Comparison of ENCODE assay signal across 9 cellular contexts in genomic region chr22:42964994-42965699, GRCh38. TPM values are rescaled to one million over a fixed set of nuclear protein-coding genes. Genes with fewer than 3 reads are reported as not detected.
A peak's percentile ranks its signal among the peaks of the same experiment; 100 is the strongest.
DNase-seq lines count a peak whose midpoint lies in the region; ATAC-seq and TF ChIP-seq lines count a peak whose summit lies in the region.
"Had no signal": no experiment of that assay in that cellular context is flagged by ENCODE, and none has a peak within 500 bp of the region (broad histone marks: within the 10 kb centered on the region; RNA-seq: fewer than 3 reads in every experiment).

No MANE protein-coding gene starts in this region.

- ATAC-seq in GM19452 (IDR thresholded peaks at IDR 0.05; ENCODE audit: unreplicated experiment) = peak; percentile 52
- no peak; the same call in 1 of the 2 replicates for ATAC-seq in PC-3
- ATAC-seq in aorta (ENCODE audit: low FRiP score) = no peak

- H3K4me3 ChIP-seq in A673 (ENCODE audit: low read depth, low read length, poor library complexity, severe bottlenecking) (no peak overlapping the region), PC-3 (ENCODE audit: low read length) (no peak overlapping the region), esophagus muscularis mucosa (no peak overlapping the region), aorta (ENCODE audit: low read length in 2 of 2) (no peak overlapping the region)

- BruUV-seq in A673 (replicated peaks; lab: Mats Ljungman, UMichigan) (no TSS peak), PC-3 (replicated peaks; lab: Mats Ljungman, UMichigan) (no TSS peak)

- CTCF ChIA-PET in A673 (lab: Charles Lee) (no interaction called here), PC-3 (lab: Charles Lee) (no interaction called here)

- peak overlapping the region; percentile 26 for H3K27ac ChIP-seq in A673 (ENCODE audit: low read depth, low read length, poor library complexity, severe bottlenecking)
- H3K27ac ChIP-seq in PC-3 (ENCODE audit: low read length) = no peak overlapping the region
- H3K27ac ChIP-seq in esophagus muscularis mucosa (replicated peaks in 1 of 4) = peak overlapping the region; percentile 68 to 83 (median 76)
- H3K27ac ChIP-seq in aorta (ENCODE audit: low read depth in 1 of 2, low read length in 2 of 2) = no peak overlapping the region

- peaks cover 64% of the 10 kb centered on the region for H3K79me2 ChIP-seq in PC-3 (ENCODE audit: low read length)

- TF ChIP-seq CTCF in A673 (conservative IDR thresholded peaks at IDR 0.05; ENCODE audit: low read depth, low read length) = no peak
- no peak for TF ChIP-seq CTCF in PC-3 (conservative IDR thresholded peaks at IDR 0.05; ENCODE audit: low read depth, low read length)
- TF ChIP-seq CTCF in esophagus muscularis mucosa (IDR thresholded peaks at IDR 0.05) = no peak

- no peak overlapping the region for H3K9ac ChIP-seq in PC-3 (ENCODE audit: low read length)

- WGBS in esophagus muscularis mucosa = 45% methylated on average over 6 of the region's 6 CpGs
- WGBS in aorta, 2 donors = 72 to 85% methylated on average over 6 of the region's 6 CpGs

- H3K9me3 ChIP-seq in A673 (ENCODE audit: low read depth, low read length, poor library complexity, severe bottlenecking) = no peaks in the 10 kb centered on the region
- no peaks in the 10 kb centered on the region for H3K9me3 ChIP-seq in PC-3 (ENCODE audit: low read length)
- H3K9me3 ChIP-seq in esophagus muscularis mucosa = no peaks in the 10 kb centered on the region
- H3K9me3 ChIP-seq in aorta (ENCODE audit: control insufficient read depth, low read length) = no peaks in the 10 kb centered on the region

- H3K27me3 ChIP-seq in A673 (replicated peaks; ENCODE audit: insufficient read depth, low read depth, low read length, poor library complexity) (no peaks in the 10 kb centered on the region), PC-3 (ENCODE audit: low read length) (no peaks in the 10 kb centered on the region), esophagus muscularis mucosa (no peaks in the 10 kb centered on the region), aorta (ENCODE audit: control insufficient read depth in 1 of 2, insufficient read depth in 2 of 2, low read length in 1 of 2) (no peaks in the 10 kb centered on the region)

- no peak for TF ChIP-seq POLR2A in esophagus muscularis mucosa (IDR thresholded peaks at IDR 0.05; ENCODE audit: low read depth)

- DNase-seq in A673 (ENCODE audit: low spot score) = peak; percentile 88
- peak; percentile 44 for DNase-seq in PC-3
- no peak for DNase-seq in esophagus muscularis mucosa (ENCODE audit: extremely low spot score)
- no peak for DNase-seq in NCI-H226
- DNase-seq in aorta = no peak
- no peak for DNase-seq in GM19238 (ENCODE audit: insufficient read length, low spot score)
- DNase-seq in dedifferentiated amniotic fluid mesenchymal stem cell (ENCODE audit: extremely low spot score) = no peak
- DNase-seq: NCI-H1092 had no signal

- no peak for TF ChIP-seq EP300 in esophagus muscularis mucosa (IDR thresholded peaks at IDR 0.05)

- H3K4me1 ChIP-seq in A673 (ENCODE audit: insufficient read depth, low read length, poor library complexity, severe bottlenecking) = peaks cover 49% of the 10 kb centered on the region
- peaks cover 19% of the 10 kb centered on the region for H3K4me1 ChIP-seq in PC-3 (ENCODE audit: insufficient read depth, low read length)
- peaks cover 46 to 96% (median 88%) of the 10 kb centered on the region in 4 donors for H3K4me1 ChIP-seq in esophagus muscularis mucosa
- H3K4me1 ChIP-seq in aorta (ENCODE audit: control insufficient read depth in 1 of 2, insufficient read depth in 2 of 2, low read length in 2 of 2) = peaks cover 0 to 2% of the 10 kb centered on the region in 2 donors

- H3F3A ChIP-seq in PC-3 (ENCODE audit: low read length, unreplicated experiment) = no peaks in the 10 kb centered on the region

- no peaks in the 10 kb centered on the region; the same call in 1 of the 2 replicates for H4K20me1 ChIP-seq in PC-3 (ENCODE audit: low read length)

- H3K36me3 ChIP-seq in A673 (ENCODE audit: insufficient read depth, low read length, poor library complexity, severe bottlenecking) (no peaks in the 10 kb centered on the region), PC-3 (ENCODE audit: low read depth, low read length) (no peaks in the 10 kb centered on the region), esophagus muscularis mucosa (no peaks in the 10 kb centered on the region), aorta (ENCODE audit: control insufficient read depth in 1 of 2, insufficient read depth in 2 of 2, low read length in 1 of 2) (no peaks in the 10 kb centered on the region)

- POLR2A ChIA-PET in A673 (lab: Charles Lee; ENCODE audit: low non-redundant PET) (no interaction called here), PC-3 (lab: Charles Lee; ENCODE audit: unreplicated experiment) (no interaction called here)

- intact Hi-C loops in A673 (cut with micrococcal nuclease; ENCODE audit: unreplicated experiment) (no loop called here), PC-3 (cut with micrococcal nuclease) (no loop called here), esophagus muscularis mucosa (cut with DNase I) (no loop called here), aorta (cut with DNase I) (no loop called here)

- no peak overlapping the region for H2AFZ ChIP-seq in PC-3 (ENCODE audit: low read length)

- no peak overlapping the region for H3K4me2 ChIP-seq in PC-3 (ENCODE audit: low read length)

- no peaks in the 10 kb centered on the region for H3K9me2 ChIP-seq in PC-3 (replicated peaks; ENCODE audit: low read length)

RNA-seq across cellular contexts. Expression of gene PACSIN2, which starts 49.8 kb away (rescaled TPM):
- total RNA-seq in A673 (2021) (51.8 and 57.2 TPM in 2 replicates), PC-3 (2014; rRNA removed) (25.7 and 46.1 TPM in 2 replicates), esophagus muscularis mucosa (100 to 1,000 TPM in 3 of 4 donors, 10 to 100 TPM in 1; 91.1 to 147 (median 116) TPM), aorta (100 to 1,000 TPM in 1 of 2 donors, 10 to 100 TPM in 1; 59.1 to 127 TPM)
- 100 to 1,000 TPM in 1 of 2 donors, 10 to 100 TPM in 1; 50.5 to 110 TPM for polyA plus RNA-seq in aorta

Comparison
In these comparisons a context has a peak if more than half of its experiments do, and no peak if none do; other contexts are left out.
1. DNase-seq: peak in A673 (single experiment) and PC-3 (single experiment); none in esophagus muscularis mucosa (single experiment), NCI-H226 (single experiment), aorta (0 of 2), GM19238 (single experiment) and dedifferentiated amniotic fluid mesenchymal stem cell (single experiment).
2. H3K27ac ChIP-seq: peak in A673 (single experiment) and esophagus muscularis mucosa (4 of 4); none in PC-3 (single experiment) and aorta (0 of 2).